ENCODE assay signal across 4 cellular contexts in the genomic region with DNA sequence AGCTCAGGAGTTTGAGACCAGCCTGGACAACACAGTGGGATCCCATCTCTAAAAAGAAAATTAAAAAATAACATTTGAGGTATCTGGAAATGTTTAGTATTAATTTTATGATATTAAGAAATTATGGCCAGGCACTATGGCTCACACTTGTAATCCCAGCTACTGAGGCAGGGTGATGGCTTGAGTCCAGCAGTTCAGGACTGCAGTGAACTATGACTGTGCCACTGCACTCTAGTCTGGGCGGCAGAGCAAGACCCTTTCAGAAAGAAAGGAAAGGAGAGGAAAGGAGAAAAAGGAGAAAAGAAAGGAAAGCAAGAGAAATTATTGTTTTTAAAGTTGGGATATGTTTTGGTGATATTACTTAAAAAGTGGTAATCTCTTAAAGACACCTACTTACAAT. TPM values are rescaled to one million over a fixed set of nuclear protein-coding genes. Genes with fewer than 3 reads are reported as not detected.
"Had no signal": no experiment of that assay in that cellular context is flagged by ENCODE, and none has a peak within 500 bp of the region (broad histone marks: within the 10 kb centered on the region; RNA-seq: fewer than 3 reads in every experiment).

No MANE protein-coding gene starts in this region.

- ATAC-seq: GM12878 had no signal

- DNase-seq: GDM1, GF-D8 had no signal

- H3K4me3 ChIP-seq: GM12878 had no signal

RNA-seq across cellular contexts. Expression of a gene that starts 2.6 kb away (rescaled TPM):
- total RNA-seq: G401, GM12878 had no signal
